Comparison of ENCODE assay signal across 8 cellular contexts in genomic region chr10:44974628-44975431, GRCh38. TPM values are rescaled to one million over a fixed set of nuclear protein-coding genes. Genes with fewer than 3 reads are reported as not detected.
A peak's percentile ranks its signal among the peaks of the same experiment; 100 is the strongest.
DNase-seq lines count a peak whose midpoint lies in the region; ATAC-seq and TF ChIP-seq lines count a peak whose summit lies in the region.

No MANE protein-coding gene starts in this region.

- H3K27me3 ChIP-seq in AG04450 (ENCODE audit: control insufficient read depth, insufficient read depth, low read length), result no peaks in the 10 kb centered on the region
- H3K27me3 ChIP-seq in mucosa of rectum (ENCODE audit: control insufficient read depth in 2 of 2, insufficient read depth in 2 of 2, low read length in 2 of 2), result no peaks in the 10 kb centered on the region

- peak overlapping the region; percentile 66 to 78 for H3K4me3 Mint-ChIP-seq in stimulated activated naive B cell treated with anti-CD40 and anti-IgM and Interleukin-4, amounts not matched to agents 10 μg/mL and 1 μg/mL and 100 μg/mL, for 72 hours

- no peaks in the 10 kb centered on the region for H3K9me3 Mint-ChIP-seq in stimulated activated naive B cell treated with anti-CD40 and anti-IgM and Interleukin-4, amounts not matched to agents 10 μg/mL and 1 μg/mL and 100 μg/mL, for 72 hours

- DNase-seq in AG04450 (ENCODE audit: low read depth, low spot score) (no peak), NOMO-1 treated with DMSO at 0.1 percent for 48 hours (lab: John Stamatoyannopoulos, UW; ENCODE audit: unreplicated experiment) (peak; percentile 38), activated T-cell treated with anti-CD3 and anti-CD28 coated beads for 48 hours (ENCODE audit: low read depth) (peak; percentile 75), erythroblast (lab: John Stamatoyannopoulos, UW) (peak; percentile 57 to 72)
- peak; percentile 52 for DNase-seq in stimulated activated naive B cell treated with anti-CD40 and anti-IgM and Interleukin-4, amounts not matched to agents 10 μg/mL and 1 μg/mL and 100 μg/mL, for 72 hours

- H3K36me3 ChIP-seq in mucosa of rectum (ENCODE audit: control insufficient read depth in 2 of 2, insufficient read depth in 2 of 2, low read length in 2 of 2), result peaks cover 7 to 11% of the 10 kb centered on the region in 2 donors

- H3K9me3 ChIP-seq in AG04450 (ENCODE audit: control insufficient read depth, insufficient read depth, low read length) (peaks cover 6% of the 10 kb centered on the region; the same call in 1 of the 2 replicates), mucosa of rectum (ENCODE audit: control insufficient read depth in 2 of 2, low read length in 2 of 2) (no peaks in the 10 kb centered on the region)

- H3K4me1 ChIP-seq in mucosa of rectum (ENCODE audit: control insufficient read depth in 2 of 2, insufficient read depth in 2 of 2, low read length in 2 of 2), result peaks cover 35 to 46% of the 10 kb centered on the region in 2 donors

- ATAC-seq in GM18519 (IDR thresholded peaks at IDR 0.05; ENCODE audit: low FRiP score, unreplicated experiment) (peak; percentile 60), HG02973 (IDR thresholded peaks at IDR 0.05; ENCODE audit: unreplicated experiment) (peak; percentile 70)
- ATAC-seq in stimulated activated naive B cell treated with anti-CD40 and anti-IgM and Interleukin-4, amounts not matched to agents 10 μg/mL and 1 μg/mL and 100 μg/mL, for 72 hours (replicated peaks), result peak; percentile 83 to 90

- H3K27ac Mint-ChIP-seq in stimulated activated naive B cell treated with anti-CD40 and anti-IgM and Interleukin-4, amounts not matched to agents 10 μg/mL and 1 μg/mL and 100 μg/mL, for 72 hours, result peak overlapping the region; percentile 77

- POLR2A ChIA-PET in AG04450 (lab: Yijun Ruan, JAX), result no interaction called here

- no peaks in the 10 kb centered on the region for H3K36me3 Mint-ChIP-seq in stimulated activated naive B cell treated with anti-CD40 and anti-IgM and Interleukin-4, amounts not matched to agents 10 μg/mL and 1 μg/mL and 100 μg/mL, for 72 hours

- no peak for TF ChIP-seq POLR2A in erythroblast (IDR thresholded peaks at IDR 0.05; ENCODE audit: low read length)

- peaks cover 24 to 41% of the 10 kb centered on the region in 2 donors for H3K4me1 Mint-ChIP-seq in stimulated activated naive B cell treated with anti-CD40 and anti-IgM and Interleukin-4, amounts not matched to agents 10 μg/mL and 1 μg/mL and 100 μg/mL, for 72 hours

- H3K27me3 Mint-ChIP-seq in stimulated activated naive B cell treated with anti-CD40 and anti-IgM and Interleukin-4, amounts not matched to agents 10 μg/mL and 1 μg/mL and 100 μg/mL, for 72 hours, result peaks cover 0 to 9% of the 10 kb centered on the region in 2 donors

- H3K27ac ChIP-seq in AG04450 (ENCODE audit: low read depth, low read length), result peak overlapping the region; percentile 78
- H3K27ac ChIP-seq in mucosa of rectum (ENCODE audit: low read depth in 2 of 2, low read length in 2 of 2), result peak overlapping the region; percentile 69 to 82

- peak; percentile 77 for TF ChIP-seq CTCF in AG04450 (IDR thresholded peaks at IDR 0.05; ENCODE audit: low read depth, low read length)

- CTCF ChIA-PET in AG04450 (lab: Charles Lee), result interaction anchor here (0.6 to 2.3 kb wide), 10 partner anchors 9 to 1549 kb away, joined by 3 to 10 read pairs (median 4); no protein-coding TSS in a partner anchor

- peak overlapping the region; percentile 50 for H3K4me3 ChIP-seq in AG04450 (ENCODE audit: low read depth, low read length)
- H3K4me3 ChIP-seq in mucosa of rectum (ENCODE audit: low read length in 2 of 2), result peak overlapping the region; percentile 64 to 67

- H3K9ac ChIP-seq in mucosa of rectum (ENCODE audit: low read depth in 1 of 2, low read length in 2 of 2), result peak overlapping the region; percentile 68 to 83

RNA-seq across cellular contexts. Expression of gene DEPP1, which starts 3.8 kb away (rescaled TPM):
- 31.1 and 50.3 TPM in 2 replicates for polyA plus RNA-seq in AG04450 (2011; rRNA removed)
- polyA minus RNA-seq in AG04450 (2011; rRNA and poly(A)+ RNA removed), result 70.4 and 97.9 TPM in 2 replicates

RNA-seq across cellular contexts. Expression of gene RASSF4, which starts 15.2 kb away (rescaled TPM):
- 11.2 and 13.0 TPM in 2 replicates for polyA plus RNA-seq in AG04450 (2011; rRNA removed)
- 12.9 and 13.1 TPM in 2 replicates for polyA minus RNA-seq in AG04450 (2011; rRNA and poly(A)+ RNA removed)

RNA-seq across cellular contexts. Expression of gene ZNF22, which starts 25.9 kb away (rescaled TPM):
- 17.4 and 23.4 TPM in 2 replicates for polyA plus RNA-seq in AG04450 (2011; rRNA removed)
- 4.7 and 7.9 TPM in 2 replicates for polyA minus RNA-seq in AG04450 (2011; rRNA and poly(A)+ RNA removed)
